ENCODE assay signal across 24 cellular contexts in the genomic region with DNA sequence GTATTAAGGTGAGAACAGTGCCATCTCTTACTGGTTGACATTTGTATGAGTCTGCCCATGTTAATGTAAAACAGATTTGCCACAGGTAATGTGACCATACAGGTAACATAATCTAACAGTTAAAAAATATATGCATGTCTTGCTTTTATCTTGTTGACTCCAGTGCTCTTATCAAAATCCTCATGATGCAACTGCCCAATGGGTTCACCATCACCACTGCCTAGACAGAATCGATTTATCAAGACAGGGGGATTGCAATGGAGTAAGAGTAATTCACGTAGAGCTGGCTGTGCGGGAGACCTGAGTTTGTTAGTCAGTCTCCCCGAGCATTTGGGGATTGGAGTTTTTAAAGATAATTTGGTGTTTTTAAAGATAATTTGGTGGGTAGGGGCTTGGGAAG. TPM values are rescaled to one million over a fixed set of nuclear protein-coding genes. Genes with fewer than 3 reads are reported as not detected.
DNase-seq lines count a peak whose midpoint lies in the region; ATAC-seq and TF ChIP-seq lines count a peak whose summit lies in the region.
"Had no signal": no experiment of that assay in that cellular context is flagged by ENCODE, and none has a peak within 500 bp of the region (broad histone marks: within the 10 kb centered on the region; RNA-seq: fewer than 3 reads in every experiment).

No MANE protein-coding gene starts in this region.

- H3K9me3 ChIP-seq in T-helper 17 cell (ENCODE audit: control insufficient read depth, low read length, poor library complexity, severe bottlenecking): no peaks in the 10 kb centered on the region
- H3K9me3 ChIP-seq: MG63, SK-N-SH had no signal

- ATAC-seq in activated CD8-positive, alpha-beta T cell treated with anti-CD3 and anti-CD28 coated beads, Interleukin-2, amount 10 ng/mL, durations not matched to agents 7 days and 5 days: no peak
- ATAC-seq in activated CD8-positive, alpha-beta T cell treated with anti-CD3 and anti-CD28 coated beads for 36 hours: no peak
- no peak for ATAC-seq in T-helper 17 cell
- ATAC-seq in foreskin keratinocyte: no peak
- ATAC-seq in stimulated activated naive B cell treated with anti-CD40 and anti-IgM and Interleukin-4, amounts not matched to agents 10 μg/mL and 1 μg/mL and 100 μg/mL, for 72 hours (replicated peaks): no peak
- no peak for ATAC-seq in HG03025 (IDR thresholded peaks at IDR 0.05; ENCODE audit: low FRiP score, unreplicated experiment)
- no peak for ATAC-seq in left lobe of liver

- intact Hi-C loops in activated CD8-positive, alpha-beta T cell treated with anti-CD3 and anti-CD28 coated beads for 36 hours (cut with micrococcal nuclease): no loop called here

- peak overlapping the region; percentile 94 for H3K27ac ChIP-seq in foreskin keratinocyte
- H3K27ac ChIP-seq: 22Rv1, C4-2B, HL-60 had no signal

- peaks cover 72% of the 10 kb centered on the region for H3K4me1 ChIP-seq in foreskin keratinocyte

- no peak overlapping the region for H3K4me3 Mint-ChIP-seq in activated CD8-positive, alpha-beta T cell treated with anti-CD3 and anti-CD28 coated beads, Interleukin-2, amount 10 ng/mL, durations not matched to agents 7 days and 5 days
- H3K4me3 Mint-ChIP-seq in activated CD8-positive, alpha-beta T cell treated with anti-CD3 and anti-CD28 coated beads for 36 hours: no peak overlapping the region
- H3K4me3 Mint-ChIP-seq in T-helper 17 cell: no peak overlapping the region
- no peak overlapping the region for H3K4me3 Mint-ChIP-seq in stimulated activated naive B cell treated with anti-CD40 and anti-IgM and Interleukin-4, amounts not matched to agents 10 μg/mL and 1 μg/mL and 100 μg/mL, for 72 hours

- H3K9me3 Mint-ChIP-seq in activated CD8-positive, alpha-beta T cell treated with anti-CD3 and anti-CD28 coated beads, Interleukin-2, amount 10 ng/mL, durations not matched to agents 7 days and 5 days (ENCODE audit: insufficient read depth): no peaks in the 10 kb centered on the region
- no peaks in the 10 kb centered on the region for H3K9me3 Mint-ChIP-seq in activated CD8-positive, alpha-beta T cell treated with anti-CD3 and anti-CD28 coated beads for 36 hours
- H3K9me3 Mint-ChIP-seq in stimulated activated naive B cell treated with anti-CD40 and anti-IgM and Interleukin-4, amounts not matched to agents 10 μg/mL and 1 μg/mL and 100 μg/mL, for 72 hours: no peaks in the 10 kb centered on the region

- H3K36me3 Mint-ChIP-seq in activated CD8-positive, alpha-beta T cell treated with anti-CD3 and anti-CD28 coated beads, Interleukin-2, amount 10 ng/mL, durations not matched to agents 7 days and 5 days (ENCODE audit: low read depth): no peaks in the 10 kb centered on the region
- H3K36me3 Mint-ChIP-seq in activated CD8-positive, alpha-beta T cell treated with anti-CD3 and anti-CD28 coated beads for 36 hours (ENCODE audit: low read depth): peaks cover 28% of the 10 kb centered on the region
- peaks cover 2% of the 10 kb centered on the region for H3K36me3 Mint-ChIP-seq in T-helper 17 cell (ENCODE audit: low read depth)
- peaks cover 13 to 32% of the 10 kb centered on the region in 2 donors for H3K36me3 Mint-ChIP-seq in stimulated activated naive B cell treated with anti-CD40 and anti-IgM and Interleukin-4, amounts not matched to agents 10 μg/mL and 1 μg/mL and 100 μg/mL, for 72 hours

- DNase-seq in activated CD8-positive, alpha-beta T cell treated with anti-CD3 and anti-CD28 coated beads, Interleukin-2, amount 10 ng/mL, durations not matched to agents 7 days and 5 days: peak; percentile 12
- DNase-seq in activated CD8-positive, alpha-beta T cell treated with anti-CD3 and anti-CD28 coated beads for 36 hours: no peak
- no peak for DNase-seq in T-helper 17 cell
- no peak for DNase-seq in foreskin keratinocyte
- no peak for DNase-seq in stimulated activated naive B cell treated with anti-CD40 and anti-IgM and Interleukin-4, amounts not matched to agents 10 μg/mL and 1 μg/mL and 100 μg/mL, for 72 hours
- no peak for DNase-seq in HCEC 1CT
- no peak for DNase-seq in left lobe of liver (ENCODE audit: low spot score)
- DNase-seq: AML-193, GDM1, IMR-90, Kasumi-1, MG63, NCI-H1048, NCI-H1436 treated with DMSO at 0.1 percent for 48 hours, NCI-H2029 treated with DMSO at 0.1 percent for 48 hours, NCI-H2171, NCI-H446 treated with DMSO at 0.1 percent for 48 hours, SHP77 treated with DMSO at 0.1 percent for 48 hours, SK-N-SH had no signal

- H3K27me3 ChIP-seq in foreskin keratinocyte: no peaks in the 10 kb centered on the region
- H3K27me3 ChIP-seq: MG63 had no signal

- no peak overlapping the region for H3K27ac Mint-ChIP-seq in activated CD8-positive, alpha-beta T cell treated with anti-CD3 and anti-CD28 coated beads, Interleukin-2, amount 10 ng/mL, durations not matched to agents 7 days and 5 days
- no peak overlapping the region for H3K27ac Mint-ChIP-seq in activated CD8-positive, alpha-beta T cell treated with anti-CD3 and anti-CD28 coated beads for 36 hours
- peak overlapping the region; percentile 77 for H3K27ac Mint-ChIP-seq in T-helper 17 cell
- H3K27ac Mint-ChIP-seq in stimulated activated naive B cell treated with anti-CD40 and anti-IgM and Interleukin-4, amounts not matched to agents 10 μg/mL and 1 μg/mL and 100 μg/mL, for 72 hours: peak overlapping the region; percentile 42

- peaks cover 27% of the 10 kb centered on the region for H3K4me1 Mint-ChIP-seq in activated CD8-positive, alpha-beta T cell treated with anti-CD3 and anti-CD28 coated beads, Interleukin-2, amount 10 ng/mL, durations not matched to agents 7 days and 5 days (ENCODE audit: low read depth)
- peaks cover 82% of the 10 kb centered on the region for H3K4me1 Mint-ChIP-seq in activated CD8-positive, alpha-beta T cell treated with anti-CD3 and anti-CD28 coated beads for 36 hours (ENCODE audit: low read depth)
- peaks cover 47% of the 10 kb centered on the region for H3K4me1 Mint-ChIP-seq in T-helper 17 cell
- H3K4me1 Mint-ChIP-seq in stimulated activated naive B cell treated with anti-CD40 and anti-IgM and Interleukin-4, amounts not matched to agents 10 μg/mL and 1 μg/mL and 100 μg/mL, for 72 hours: peaks cover 45 to 97% of the 10 kb centered on the region in 2 donors

- H3K27me3 Mint-ChIP-seq in activated CD8-positive, alpha-beta T cell treated with anti-CD3 and anti-CD28 coated beads, Interleukin-2, amount 10 ng/mL, durations not matched to agents 7 days and 5 days (ENCODE audit: low read depth): no peaks in the 10 kb centered on the region
- H3K27me3 Mint-ChIP-seq in activated CD8-positive, alpha-beta T cell treated with anti-CD3 and anti-CD28 coated beads for 36 hours: no peaks in the 10 kb centered on the region
- H3K27me3 Mint-ChIP-seq in T-helper 17 cell: no peaks in the 10 kb centered on the region
- H3K27me3 Mint-ChIP-seq in stimulated activated naive B cell treated with anti-CD40 and anti-IgM and Interleukin-4, amounts not matched to agents 10 μg/mL and 1 μg/mL and 100 μg/mL, for 72 hours: no peaks in the 10 kb centered on the region

- CTCF ChIA-PET in activated CD8-positive, alpha-beta T cell treated with anti-CD3 and anti-CD28 coated beads, Interleukin-2, amount 10 ng/mL, durations not matched to agents 7 days and 5 days (lab: Charles Lee): interaction anchor here (1.4 to 1.7 kb wide), 2 partner anchors 9 to 31 kb away, joined by 3 to 4 read pairs; no protein-coding TSS in a partner anchor
- CTCF ChIA-PET in activated CD8-positive, alpha-beta T cell treated with anti-CD3 and anti-CD28 coated beads for 36 hours (lab: Charles Lee): interaction anchor here (1.1 kb wide), 1 partner anchor 85 kb away, joined by 3 read pairs; no protein-coding TSS in a partner anchor

- POLR2A ChIA-PET in activated CD8-positive, alpha-beta T cell treated with anti-CD3 and anti-CD28 coated beads, Interleukin-2, amount 10 ng/mL, durations not matched to agents 7 days and 5 days (lab: Charles Lee): no interaction called here
- POLR2A ChIA-PET in activated CD8-positive, alpha-beta T cell treated with anti-CD3 and anti-CD28 coated beads for 36 hours (lab: Charles Lee): interaction anchor here (0.6 to 1.5 kb wide), 2 partner anchors 13 to 397 kb away, joined by 3 to 4 read pairs; no protein-coding TSS in a partner anchor

- TF ChIP-seq CTCF in activated CD8-positive, alpha-beta T cell treated with anti-CD3 and anti-CD28 coated beads for 36 hours (IDR thresholded peaks at IDR 0.05): no peak
- TF ChIP-seq CTCF in foreskin keratinocyte (conservative IDR thresholded peaks at IDR 0.05): no peak

RNA-seq across cellular contexts. Expression of a gene that starts 19.2 kb away (rescaled TPM):
- total RNA-seq in activated CD8-positive, alpha-beta T cell treated with anti-CD3 and anti-CD28 coated beads, Interleukin-2, amount 10 ng/mL, durations not matched to agents 7 days and 5 days: 1 to 10 TPM; 9.1 to 9.2 TPM
- total RNA-seq in activated CD8-positive, alpha-beta T cell treated with anti-CD3 and anti-CD28 coated beads for 36 hours: 10 to 100 TPM; 44.9 to 45.1 TPM
- total RNA-seq in T-helper 17 cell: 10 to 100 TPM; 21.2 to 38.9 TPM
- total RNA-seq in foreskin keratinocyte: 48.5 and 56.1 TPM in 2 replicates
- 25.4 and 27.1 TPM in 2 replicates for polyA plus RNA-seq in foreskin keratinocyte
- 25.5 TPM for total RNA-seq in left lobe of liver
- total RNA-seq: OCI-LY7 had no signal

Comparison
In these comparisons a context has a peak if more than half of its experiments do, and no peak if none do; other contexts are left out.
1. H3K27ac Mint-ChIP-seq: peak in T-helper 17 cell (single experiment) and stimulated activated naive B cell treated with anti-CD40 and anti-IgM and Interleukin-4, amounts not matched to agents 10 μg/mL and 1 μg/mL and 100 μg/mL, for 72 hours (single experiment); none in activated CD8-positive, alpha-beta T cell treated with anti-CD3 and anti-CD28 coated beads, Interleukin-2, amount 10 ng/mL, durations not matched to agents 7 days and 5 days (single experiment) and activated CD8-positive, alpha-beta T cell treated with anti-CD3 and anti-CD28 coated beads for 36 hours (single experiment).